ENCODE assay signal across 8 cellular contexts in genomic region chr1:10968411-10968826, GRCh38. TPM values are rescaled to one million over a fixed set of nuclear protein-coding genes. Genes with fewer than 3 reads are reported as not detected.
DNase-seq lines count a peak whose midpoint lies in the region; ATAC-seq, FAIRE-seq and TF ChIP-seq lines count a peak whose summit lies in the region.

No MANE protein-coding gene starts in this region.

- H3K4me3 ChIP-seq in GM12865 (ENCODE audit: low read depth, low read length) (peak overlapping the region; percentile 44), K562 (no peak overlapping the region), osteoblast (ENCODE audit: insufficient read depth, low read length) (peak overlapping the region; percentile 71), esophagus squamous epithelium (peak overlapping the region in 1 of 4 donors; percentile 56)

- no TSS peak for BruUV-seq in K562 (replicated peaks; lab: Mats Ljungman, UMichigan)

- H3K4me1 ChIP-seq in K562 (replicated peaks in 1 of 2; ENCODE audit: control insufficient read depth in 2 of 2, insufficient read depth in 2 of 2, low read length in 2 of 2) (peaks cover 0 to 1% of the 10 kb centered on the region in 2 experiments; a peak in 4 of 5 replicates), osteoblast (ENCODE audit: insufficient read depth, low read length) (no peaks in the 10 kb centered on the region), esophagus squamous epithelium (peaks cover 5 to 29% (median 6%) of the 10 kb centered on the region in 3 donors)

- POLR2A ChIA-PET in K562 (lab: Yijun Ruan, JAX): interaction anchor here (0.6 to 1.4 kb wide), 4 partner anchors 9 to 164 kb away, joined by 3 to 7 read pairs (median 4); no protein-coding TSS in a partner anchor

- TF ChIP-seq CTCF in GM12865 (IDR thresholded peaks at IDR 0.05; ENCODE audit: insufficient read depth, low read depth, low read length, missing control alignments) (no peak), K562 (IDR thresholded peaks at IDR 0.05 in 2 of 3, conservative IDR thresholded peaks at IDR 0.05 in 1 of 3; ENCODE audit: insufficient read depth in 2 of 3, low read depth in 1 of 3, low read length in 3 of 3) (no peak), osteoblast (IDR thresholded peaks at IDR 0.05; ENCODE audit: extremely low read depth, low read depth, low read length) (no peak), esophagus squamous epithelium (IDR thresholded peaks at IDR 0.05) (no peak)

- H3K9me1 ChIP-seq in K562 (ENCODE audit: control insufficient read depth, insufficient read depth, low read length): no peaks in the 10 kb centered on the region

- no peak for FAIRE-seq in K562 (lab: Jason Lieb, UNC)

- H3K9me3 ChIP-seq in K562 (replicated peaks; ENCODE audit: control insufficient read depth, insufficient read depth, low read depth, low read length) (no peaks in the 10 kb centered on the region), osteoblast (ENCODE audit: low read depth, low read length) (no peaks in the 10 kb centered on the region), esophagus squamous epithelium (no peaks in the 10 kb centered on the region)

- TF ChIP-seq RAD21 in K562 (CRISPR knock-in tag; conservative IDR thresholded peaks at IDR 0.05 in 1 of 2, IDR thresholded peaks at IDR 0.05 in 1 of 2): no peak

- H3K4me2 ChIP-seq in K562 (ENCODE audit: insufficient read depth, low read length) (0 out of 2 replicates have a peak overlapping the region, but pooled peaks have one; percentile 20), osteoblast (ENCODE audit: insufficient read depth, low read length) (peak overlapping the region; percentile 84)

- in situ Hi-C loops in K562 (cut with MboI): no loop called here

- no peak for ATAC-seq in K562
- no peak for ATAC-seq in HG03045 (IDR thresholded peaks at IDR 0.05; ENCODE audit: unreplicated experiment)

- H3K36me3 ChIP-seq in K562 (ENCODE audit: control insufficient read depth, insufficient read depth, low read length): no peaks in the 10 kb centered on the region
- no peaks in the 10 kb centered on the region for H3K36me3 ChIP-seq in osteoblast (ENCODE audit: insufficient read depth, low read length)
- no peaks in the 10 kb centered on the region for H3K36me3 ChIP-seq in esophagus squamous epithelium

- 4% methylated on average over 13 of the region's 13 CpGs for WGBS in K562 (ENCODE audit: insufficient coverage, low coverage, missing lambda C conversion rate)
- WGBS in esophagus squamous epithelium, 2 donors: 20 to 37% methylated on average over 13 of the region's 13 CpGs

- intact Hi-C loops in K562 (cut with micrococcal nuclease): no loop called here
- intact Hi-C loops in esophagus squamous epithelium (cut with DNase I): no loop called here

- peak; percentile 80 for DNase-seq in GM12865 (ENCODE audit: low read depth)
- DNase-seq in NCI-H2171 (lab: John Stamatoyannopoulos, UW): peak; percentile 33
- DNase-seq in K562 (ENCODE audit: extremely low read depth in 1 of 4, low spot score in 3 of 4): no peak
- DNase-seq in osteoblast (ENCODE audit: insufficient read length, low spot score, missing footprints): peak; percentile 50
- no peak for DNase-seq in C1 segment of cervical spinal cord (lab: John Stamatoyannopoulos, UW)
- DNase-seq in esophagus squamous epithelium (lab: John Stamatoyannopoulos, UW): no peak
- no peak for DNase-seq in stimulated activated CD8-positive, alpha-beta memory T cell treated with anti-CD3 and anti-CD28 coated beads, Interleukin-4, amount 100 ng/mL, for 48 hours

- CTCF ChIA-PET in K562 (lab: Yijun Ruan, JAX; ENCODE audit: low intra/inter-chr PET ratio): no interaction called here

- H3K79me2 ChIP-seq in K562 (ENCODE audit: control insufficient read depth, insufficient read depth, low read length): no peaks in the 10 kb centered on the region
- no peaks in the 10 kb centered on the region for H3K79me2 ChIP-seq in osteoblast (ENCODE audit: insufficient read depth, low read length)

- TF ChIP-seq EP300 in K562 (IDR thresholded peaks at IDR 0.05; ENCODE audit: low read length): no peak

- H2AFZ ChIP-seq in K562 (ENCODE audit: low read depth, low read length) (no peak overlapping the region), osteoblast (ENCODE audit: low read length) (peak overlapping the region; percentile 92)

- H3K27ac ChIP-seq in K562 (ENCODE audit: extremely low read depth, low read depth, low read length): no peak overlapping the region
- no peak overlapping the region for H3K27ac ChIP-seq in osteoblast (ENCODE audit: low read depth, low read length)
- H3K27ac ChIP-seq in esophagus squamous epithelium: no peak overlapping the region

- no peak overlapping the region for H3K9ac ChIP-seq in K562 (ENCODE audit: insufficient read depth in 1 of 2, low read depth in 2 of 2, low read length in 2 of 2)

- TF ChIP-seq POLR2A in K562 (conservative IDR thresholded peaks at IDR 0.05): no peak
- TF ChIP-seq POLR2A in esophagus squamous epithelium (IDR thresholded peaks at IDR 0.05): no peak

- H4K20me1 ChIP-seq in K562 (replicated peaks; ENCODE audit: control insufficient read depth, insufficient read depth, low read length): no peaks in the 10 kb centered on the region
- H4K20me1 ChIP-seq in osteoblast (ENCODE audit: insufficient read depth, low read length): no peaks in the 10 kb centered on the region

- peaks cover 33 to 83% of the 10 kb centered on the region in 2 experiments for H3K27me3 ChIP-seq in K562 (ENCODE audit: control insufficient read depth in 2 of 2, insufficient read depth in 2 of 2, low read length in 2 of 2)
- H3K27me3 ChIP-seq in osteoblast (ENCODE audit: insufficient read depth, low read length): peaks cover 10% of the 10 kb centered on the region
- H3K27me3 ChIP-seq in esophagus squamous epithelium: peaks cover 0 to 28% (median 0%) of the 10 kb centered on the region in 4 donors

TF ChIP-seq in K562, 482 proteins besides CTCF, POLR2A, EP300 and RAD21:
- TF ChIP-seq CBX2 (IDR thresholded peaks at IDR 0.05; ENCODE audit: insufficient read depth, low read length, poor library complexity, severe bottlenecking): peak; percentile 41
- TF ChIP-seq BHLHE40 (IDR thresholded peaks at IDR 0.05; ENCODE audit: low read length): no peak
- no peak for TF ChIP-seq HINFP (tag; conservative IDR thresholded peaks at IDR 0.05; ENCODE audit: low read depth)
TF ChIP-seq in K562: peak in this region for 1.

RNA-seq across cellular contexts. Expression of gene TARDBP, which starts 44.0 kb away (rescaled TPM):
- total RNA-seq in K562 (2011; cell fraction: chromatin; rRNA removed; ENCODE audit: low replicate concordance): 242 and 417 TPM in 2 replicates
- total RNA-seq in K562 (2011; cell fraction: nucleolus; rRNA removed): 197 and 216 TPM in 2 replicates
- total RNA-seq in K562 (2011; cell fraction: nucleoplasm; rRNA removed): 336 and 397 TPM in 2 replicates
- total RNA-seq in K562 (2014; rRNA removed): 129 TPM in 2 replicates
- total RNA-seq in K562 (2014; rRNA removed; fragmentation: Illumina TruSeq; extraction: Trizol): 176 and 198 TPM in 2 replicates
- 206 and 220 TPM in 2 replicates for total RNA-seq in K562 (2015; rRNA removed; fragmentation: Illumina TruSeq; extraction: Trizol)
- total RNA-seq in K562 (2021): 211 and 243 TPM in 2 replicates
- polyA plus RNA-seq in K562 (2011; rRNA removed): 220 and 244 TPM in 2 replicates
- polyA plus RNA-seq in K562 (2011; cell fraction: cytosol; rRNA removed): 83.0 and 130 TPM in 2 replicates
- polyA plus RNA-seq in K562 (2011; cell fraction: nucleus; rRNA removed): 341 and 531 TPM in 2 replicates
- polyA plus RNA-seq in K562 (2012): 176 and 348 TPM in 2 replicates
- polyA plus RNA-seq in K562 (2014; fragmentation: Illumina TruSeq; extraction: Trizol): 358 and 487 TPM in 2 replicates
- 100 to 1,000 TPM; 122 to 285 TPM for polyA plus RNA-seq in K562 (2014; fragmentation: Nextera tagmentation; extraction: Ambion mirVana)
- polyA plus RNA-seq in K562 (2014; rRNA removed): 403 and 515 TPM in 2 replicates
- 180 and 229 TPM in 2 replicates for polyA minus RNA-seq in K562 (2011; rRNA and poly(A)+ RNA removed)
- polyA minus RNA-seq in K562 (2011; cell fraction: cytosol; rRNA and poly(A)+ RNA removed): 96.8 and 129 TPM in 2 replicates
- 160 and 216 TPM in 2 replicates for polyA minus RNA-seq in K562 (2011; cell fraction: nucleus; rRNA and poly(A)+ RNA removed)
- 70.4 and 71.7 TPM in 2 replicates for total RNA-seq in osteoblast
- total RNA-seq in esophagus squamous epithelium: 100 to 1,000 TPM in 2 of 4 donors, 10 to 100 TPM in 2; 51.2 to 110 (median 96.6) TPM

Comparison
In these comparisons a context has a peak if more than half of its experiments do, and no peak if none do; other contexts are left out.
1. DNase-seq: peak in GM12865 (single experiment), NCI-H2171 (single experiment) and osteoblast (single experiment); none in K562 (0 of 4), C1 segment of cervical spinal cord (0 of 14), esophagus squamous epithelium (single experiment) and stimulated activated CD8-positive, alpha-beta memory T cell treated with anti-CD3 and anti-CD28 coated beads, Interleukin-4, amount 100 ng/mL, for 48 hours (single experiment).